In the genomic region with DNA sequence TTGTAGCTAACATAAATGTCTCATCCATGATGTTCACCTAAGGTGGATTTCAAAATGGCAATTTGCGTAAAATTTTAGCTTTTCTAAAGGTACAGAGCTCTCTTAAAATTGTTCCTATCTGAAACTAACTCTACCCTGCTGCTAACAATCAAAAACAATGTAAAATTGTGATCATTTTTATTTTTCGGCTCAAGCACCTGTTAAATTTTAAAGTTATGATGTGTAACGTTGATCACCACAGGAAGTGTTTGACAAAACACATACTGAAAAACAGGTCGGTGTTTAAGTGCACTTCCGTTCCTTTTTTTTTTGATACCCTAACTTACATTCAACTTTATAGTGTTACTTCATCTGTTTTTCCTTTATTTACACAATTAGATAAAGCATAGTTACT, we compare ENCODE assay signal across 17 cellular contexts. TPM values are rescaled to one million over a fixed set of nuclear protein-coding genes. Genes with fewer than 3 reads are reported as not detected.
DNase-seq lines count a peak whose midpoint lies in the region; ATAC-seq, FAIRE-seq and TF ChIP-seq lines count a peak whose summit lies in the region.
"Had no signal": no experiment of that assay in that cellular context is flagged by ENCODE, and none has a peak within 500 bp of the region (broad histone marks: within the 10 kb centered on the region; RNA-seq: fewer than 3 reads in every experiment).

No MANE protein-coding gene starts in this region.

- H3K4me1 Mint-ChIP-seq in activated T-cell treated with anti-CD3 and anti-CD28 coated beads, Interleukin-2, amount 50 U/mL, for 4 hours (ENCODE audit: low read depth) = peaks cover 88% of the 10 kb centered on the region
- H3K4me1 Mint-ChIP-seq in stimulated activated effector memory CD8-positive, alpha-beta T cell treated with anti-CD3 and anti-CD28 coated beads, Interleukin-12 subunit alpha, Interleukin-12 subunit beta, amount 100 ng/mL, for 72 hours = peaks cover 72% of the 10 kb centered on the region
- peaks cover 16% of the 10 kb centered on the region for H3K4me1 Mint-ChIP-seq in GM23338

- H3K4me2 ChIP-seq in GM23338 = no peak overlapping the region
- H3K4me2 ChIP-seq: KMS-11 had no signal

- H3K27me3 ChIP-seq in GM23338 (ENCODE audit: insufficient read depth) = no peaks in the 10 kb centered on the region
- H3K27me3 ChIP-seq: sigmoid colon had no signal

- peak overlapping the region; percentile 76 for H3K4me3 Mint-ChIP-seq in activated T-cell treated with anti-CD3 and anti-CD28 coated beads, Interleukin-2, amount 50 U/mL, for 4 hours
- peak overlapping the region; percentile 70 for H3K4me3 Mint-ChIP-seq in stimulated activated effector memory CD8-positive, alpha-beta T cell treated with anti-CD3 and anti-CD28 coated beads, Interleukin-12 subunit alpha, Interleukin-12 subunit beta, amount 100 ng/mL, for 72 hours
- no peak overlapping the region for H3K4me3 Mint-ChIP-seq in GM23338
- H3K4me3 Mint-ChIP-seq: stimulated activated memory B cell treated with anti-CD40 and anti-IgM and Interleukin-4, amounts not matched to agents 10 μg/mL and 1 μg/mL and 100 μg/mL, for 72 hours had no signal

- no peaks in the 10 kb centered on the region for H3K36me3 Mint-ChIP-seq in activated T-cell treated with anti-CD3 and anti-CD28 coated beads, Interleukin-2, amount 50 U/mL, for 4 hours (ENCODE audit: insufficient read depth)
- peaks cover 11 to 13% of the 10 kb centered on the region in 2 donors for H3K36me3 Mint-ChIP-seq in activated naive CD4-positive, alpha-beta T cell treated with anti-CD3 and anti-CD28 coated beads, Interleukin-2, amount 50 U/mL, for 72 hours
- no peaks in the 10 kb centered on the region for H3K36me3 Mint-ChIP-seq in stimulated activated effector memory CD8-positive, alpha-beta T cell treated with anti-CD3 and anti-CD28 coated beads, Interleukin-12 subunit alpha, Interleukin-12 subunit beta, amount 100 ng/mL, for 72 hours
- H3K36me3 Mint-ChIP-seq in GM23338 (ENCODE audit: low read depth) = no peaks in the 10 kb centered on the region

- ATAC-seq in activated T-cell treated with anti-CD3 and anti-CD28 coated beads, Interleukin-2, amount 50 U/mL, for 4 hours = peak; percentile 14 to 37
- ATAC-seq in HG03175 (IDR thresholded peaks at IDR 0.05; ENCODE audit: unreplicated experiment) (peak; percentile 44), GM19467 (IDR thresholded peaks at IDR 0.05; ENCODE audit: unreplicated experiment) (no peak), GM23338 (no peak)
- ATAC-seq in activated naive CD4-positive, alpha-beta T cell treated with anti-CD3 and anti-CD28 coated beads, Interleukin-2, amount 50 U/mL, for 72 hours = peak; percentile 30 to 65
- peak; percentile 52 for ATAC-seq in stimulated activated effector memory CD8-positive, alpha-beta T cell treated with anti-CD3 and anti-CD28 coated beads, Interleukin-12 subunit alpha, Interleukin-12 subunit beta, amount 100 ng/mL, for 72 hours
- ATAC-seq: stimulated activated memory B cell treated with anti-CD40 and anti-IgM and Interleukin-4, amounts not matched to agents 10 μg/mL and 1 μg/mL and 100 μg/mL, for 72 hours had no signal

- no peaks in the 10 kb centered on the region for H3K36me3 ChIP-seq in GM23338 (ENCODE audit: insufficient read depth)
- H3K36me3 ChIP-seq: sigmoid colon had no signal

- no peak overlapping the region for H3K4me3 ChIP-seq in GM23338
- H3K4me3 ChIP-seq: sigmoid colon had no signal

- H4K20me1 ChIP-seq in GM23338 (replicated peaks; ENCODE audit: insufficient read depth) = no peaks in the 10 kb centered on the region

- no peaks in the 10 kb centered on the region for H3K79me2 ChIP-seq in GM23338 (replicated peaks; ENCODE audit: insufficient read depth)

- no peaks in the 10 kb centered on the region for H3K27me3 Mint-ChIP-seq in activated T-cell treated with anti-CD3 and anti-CD28 coated beads, Interleukin-2, amount 50 U/mL, for 4 hours (ENCODE audit: low read depth)
- peaks cover 5% of the 10 kb centered on the region for H3K27me3 Mint-ChIP-seq in GM23338 (ENCODE audit: insufficient read depth, low read depth, poor library complexity)
- H3K27me3 Mint-ChIP-seq: stimulated activated memory B cell treated with anti-CD40 and anti-IgM and Interleukin-4, amounts not matched to agents 10 μg/mL and 1 μg/mL and 100 μg/mL, for 72 hours had no signal

- TF ChIP-seq CTCF in GM23338 (conservative IDR thresholded peaks at IDR 0.05; ENCODE audit: low read depth in 2 of 2) = no peak

- no peaks in the 10 kb centered on the region for H3K9me2 ChIP-seq in GM23338 (ENCODE audit: insufficient read depth)

- H3F3A ChIP-seq in GM23338 (replicated peaks; ENCODE audit: low read depth) = no peaks in the 10 kb centered on the region

- H3K27ac ChIP-seq in GM23338 (ENCODE audit: low read depth) = no peak overlapping the region
- H3K27ac ChIP-seq: KMS-11, sigmoid colon had no signal

- DNase-seq in activated T-cell treated with anti-CD3 and anti-CD28 coated beads, Interleukin-2, amount 50 U/mL, for 4 hours = no peak
- DNase-seq in activated T-cell treated with anti-CD3 and anti-CD28 coated beads, Interleukin-2, amount 50 U/mL, for 48 hours = no peak
- DNase-seq in activated naive CD4-positive, alpha-beta T cell treated with anti-CD3 and anti-CD28 coated beads, Interleukin-2, amount 50 U/mL, for 72 hours (ENCODE audit: low spot score in 2 of 2) = no peak
- DNase-seq in stimulated activated effector memory CD8-positive, alpha-beta T cell treated with anti-CD3 and anti-CD28 coated beads, Interleukin-12 subunit alpha, Interleukin-12 subunit beta, amount 100 ng/mL, for 72 hours (ENCODE audit: low spot score in 2 of 2) = no peak
- DNase-seq in GM23338 (ENCODE audit: low spot score) = no peak
- DNase-seq in GM19239 (ENCODE audit: insufficient read length, low spot score) = no peak
- DNase-seq: activated CD4-positive, alpha-beta T cell treated with anti-CD3 and anti-CD28 coated beads for 4 hours; cerebellar nuclear complex; NCI-H510A; sigmoid colon; SW 1271 had no signal

- FAIRE-seq in GM19239 (lab: Jason Lieb, UNC) = no peak
- FAIRE-seq: endothelial cell of umbilical vein, urothelium cell line had no signal

- H2AFZ ChIP-seq in GM23338 = no peak overlapping the region; the same call in 1 of the 2 replicates

- peaks cover 3% of the 10 kb centered on the region for H3K9me3 Mint-ChIP-seq in activated T-cell treated with anti-CD3 and anti-CD28 coated beads, Interleukin-2, amount 50 U/mL, for 4 hours
- peaks cover 7 to 11% of the 10 kb centered on the region in 2 donors for H3K9me3 Mint-ChIP-seq in activated naive CD4-positive, alpha-beta T cell treated with anti-CD3 and anti-CD28 coated beads, Interleukin-2, amount 50 U/mL, for 72 hours
- H3K9me3 Mint-ChIP-seq in stimulated activated effector memory CD8-positive, alpha-beta T cell treated with anti-CD3 and anti-CD28 coated beads, Interleukin-12 subunit alpha, Interleukin-12 subunit beta, amount 100 ng/mL, for 72 hours = no peaks in the 10 kb centered on the region
- H3K9me3 Mint-ChIP-seq in GM23338 = no peaks in the 10 kb centered on the region

- peaks cover 6% of the 10 kb centered on the region; the same call in 1 of the 2 replicates for H3K4me1 ChIP-seq in GM23338 (ENCODE audit: insufficient read depth)

- peak overlapping the region; percentile 92 to 95 for H3K27ac Mint-ChIP-seq in activated naive CD4-positive, alpha-beta T cell treated with anti-CD3 and anti-CD28 coated beads, Interleukin-2, amount 50 U/mL, for 72 hours
- peak overlapping the region; percentile 95 for H3K27ac Mint-ChIP-seq in stimulated activated effector memory CD8-positive, alpha-beta T cell treated with anti-CD3 and anti-CD28 coated beads, Interleukin-12 subunit alpha, Interleukin-12 subunit beta, amount 100 ng/mL, for 72 hours
- H3K27ac Mint-ChIP-seq in GM23338 = no peak overlapping the region
- H3K27ac Mint-ChIP-seq: stimulated activated memory B cell treated with anti-CD40 and anti-IgM and Interleukin-4, amounts not matched to agents 10 μg/mL and 1 μg/mL and 100 μg/mL, for 72 hours had no signal

TF ChIP-seq in GM23338, 12 proteins besides CTCF, POLR2A, EP300 and RAD21 (continues in another document):
- TF ChIP-seq POLR2AphosphoS5 (IDR thresholded peaks at IDR 0.05; ENCODE audit: low read depth) (no peak), ZNF331 (CRISPR knock-in tag; IDR thresholded peaks at IDR 0.05; ENCODE audit: low read depth) (no peak), STAT1 (IDR thresholded peaks at IDR 0.05; ENCODE audit: unreplicated experiment) (no peak), CREB1 (CRISPR knock-in tag; IDR thresholded peaks at IDR 0.05; ENCODE audit: low read depth) (no peak), NANOG (IDR thresholded peaks at IDR 0.05; ENCODE audit: borderline replicate concordance) (no peak)

RNA-seq across cellular contexts. Expression of a gene that starts 6.1 kb away (rescaled TPM):
- total RNA-seq in activated T-cell treated with anti-CD3 and anti-CD28 coated beads, Interleukin-2, amount 50 U/mL, for 4 hours = 10 to 100 TPM; 71.6 to 79.1 (median 73.5) TPM
- 10 to 100 TPM; 89.3 to 98.5 TPM for total RNA-seq in activated naive CD4-positive, alpha-beta T cell treated with anti-CD3 and anti-CD28 coated beads, Interleukin-2, amount 50 U/mL, for 72 hours
- total RNA-seq in GM23338 (2014; rRNA removed; shearing (Covaris generic)) = 59.9 and 62.4 TPM in 2 replicates
- polyA plus RNA-seq in GM23338 (2016; fragmentation: Nextera tagmentation; extraction: Ambion mirVana) = 26.9 and 28.4 TPM in 2 replicates

Comparison
In these comparisons a context has a peak if more than half of its experiments do, and no peak if none do; other contexts are left out.
1. ATAC-seq: peak in activated T-cell treated with anti-CD3 and anti-CD28 coated beads, Interleukin-2, amount 50 U/mL, for 4 hours (2 of 2), HG03175 (single experiment), activated naive CD4-positive, alpha-beta T cell treated with anti-CD3 and anti-CD28 coated beads, Interleukin-2, amount 50 U/mL, for 72 hours (2 of 2) and stimulated activated effector memory CD8-positive, alpha-beta T cell treated with anti-CD3 and anti-CD28 coated beads, Interleukin-12 subunit alpha, Interleukin-12 subunit beta, amount 100 ng/mL, for 72 hours (single experiment); none in GM19467 (single experiment) and GM23338 (single experiment).